In genomic region chr2:25378731-25379490, GRCh38 we compare ENCODE assay signal across 10 cellular contexts. TPM values are rescaled to one million over a fixed set of nuclear protein-coding genes. Genes with fewer than 3 reads are reported as not detected.
DNase-seq lines count a peak whose midpoint lies in the region; ATAC-seq and TF ChIP-seq lines count a peak whose summit lies in the region.
"Had no signal": no experiment of that assay in that cellular context is flagged by ENCODE, and none has a peak within 500 bp of the region (broad histone marks: within the 10 kb centered on the region; RNA-seq: fewer than 3 reads in every experiment).

No MANE protein-coding gene starts in this region.

- no peak overlapping the region for H4K91ac ChIP-seq in mesenchymal stem cell (ENCODE audit: low read length)

- H3K4me3 ChIP-seq in CD8-positive, alpha-beta T cell (ENCODE audit: low read depth, low read length), result no peak overlapping the region
- H3K4me3 ChIP-seq in NB4 (ENCODE audit: low read depth, low read length) (no peak overlapping the region), adrenal gland (no peak overlapping the region), mesenchymal stem cell (ENCODE audit: insufficient read depth in 1 of 2, low read depth in 1 of 2, low read length in 2 of 2) (no peak overlapping the region)

- peak in 1 of 7 experiments; percentile 48 for DNase-seq in CD8-positive, alpha-beta T cell
- peak; percentile 55 for DNase-seq in NB4 (ENCODE audit: low read depth)
- peak in 6 of 7 donors; percentile 18 to 72 (median 62) for DNase-seq in adrenal gland
- DNase-seq in mesenchymal stem cell, result peak; percentile 18
- DNase-seq in hypothalamus (lab: John Stamatoyannopoulos, UW), result no peak
- no peak for DNase-seq in AG20443 (ENCODE audit: low spot score)
- DNase-seq in effector memory CD8-positive, alpha-beta T cell, result no peak
- DNase-seq in 8988T, result no peak
- DNase-seq: amniotic stem cell, Kasumi-1 had no signal

- no peaks in the 10 kb centered on the region for H3K27me3 ChIP-seq in CD8-positive, alpha-beta T cell (ENCODE audit: insufficient read depth, low read length)
- H3K27me3 ChIP-seq in adrenal gland, result no peaks in the 10 kb centered on the region
- peaks cover 0 to 12% of the 10 kb centered on the region in 2 experiments for H3K27me3 ChIP-seq in mesenchymal stem cell (ENCODE audit: control insufficient read depth in 1 of 2, insufficient read depth in 1 of 2, low read length in 2 of 2)

- no peaks in the 10 kb centered on the region for H3K36me3 ChIP-seq in CD8-positive, alpha-beta T cell (ENCODE audit: insufficient read depth, low read length)
- H3K36me3 ChIP-seq in adrenal gland (replicated peaks in 1 of 2) (no peaks in the 10 kb centered on the region), mesenchymal stem cell (ENCODE audit: control insufficient read depth in 1 of 2, insufficient read depth in 2 of 2, low read depth in 1 of 2, low read length in 2 of 2) (no peaks in the 10 kb centered on the region)

- no peak overlapping the region for H2BK5ac ChIP-seq in mesenchymal stem cell (ENCODE audit: low read depth, low read length, poor library complexity, severe bottlenecking)

- H3K18ac ChIP-seq in mesenchymal stem cell (ENCODE audit: low read depth in 1 of 2, low read length in 2 of 2), result peak overlapping the region in 1 of 2 experiments; percentile 41

- 67 to 100% (median 73%) methylated on average over 4 to 10 of the region's 10 CpGs for WGBS in adrenal gland, 4 donors
- WGBS in mesenchymal stem cell, result 74% methylated on average over 10 of the region's 10 CpGs

- H3K9me3 ChIP-seq in CD8-positive, alpha-beta T cell (ENCODE audit: low read length), result no peaks in the 10 kb centered on the region
- H3K9me3 ChIP-seq in adrenal gland (replicated peaks in 1 of 3) (no peaks in the 10 kb centered on the region), mesenchymal stem cell (ENCODE audit: control insufficient read depth, low read length) (no peaks in the 10 kb centered on the region)

- H3K27ac Mint-ChIP-seq in CD8-positive, alpha-beta T cell, result peak overlapping the region; percentile 66
- H3K27ac Mint-ChIP-seq in effector memory CD8-positive, alpha-beta T cell, result no peak overlapping the region

- H2AK5ac ChIP-seq in mesenchymal stem cell (ENCODE audit: low read length, severe bottlenecking), result no peak overlapping the region

- H2BK15ac ChIP-seq in mesenchymal stem cell (ENCODE audit: low read depth, poor library complexity, severe bottlenecking), result no peak overlapping the region

- CTCF ChIA-PET in CD8-positive, alpha-beta T cell (lab: Charles Lee), result interaction anchor here (1.4 to 9.1 kb wide), 3 partner anchors 15 to 102 kb away, joined by 5 to 137 read pairs (median 5); no protein-coding TSS in a partner anchor

- H4K8ac ChIP-seq in mesenchymal stem cell (ENCODE audit: low read length), result no peak overlapping the region

- H2BK12ac ChIP-seq in mesenchymal stem cell (ENCODE audit: low read length in 2 of 2), result no peak overlapping the region

- no peak overlapping the region for H3K4me2 ChIP-seq in mesenchymal stem cell (ENCODE audit: low read length, poor library complexity, severe bottlenecking)

- H2AFZ ChIP-seq in mesenchymal stem cell (ENCODE audit: low read depth, low read length), result no peak overlapping the region

- H3K4me3 Mint-ChIP-seq in CD8-positive, alpha-beta T cell, result no peak overlapping the region
- H3K4me3 Mint-ChIP-seq in effector memory CD8-positive, alpha-beta T cell, result no peak overlapping the region

- no peaks in the 10 kb centered on the region for H3K79me1 ChIP-seq in mesenchymal stem cell (replicated peaks; ENCODE audit: low read length, poor library complexity, severe bottlenecking)

- peaks cover 2% of the 10 kb centered on the region for H3K36me3 Mint-ChIP-seq in CD8-positive, alpha-beta T cell
- peaks cover 25% of the 10 kb centered on the region for H3K36me3 Mint-ChIP-seq in effector memory CD8-positive, alpha-beta T cell (ENCODE audit: insufficient read depth)

- intact Hi-C loops in CD8-positive, alpha-beta T cell (cut with DNase I, micrococcal nuclease), result loop anchor here in 1 of 2 experiments (5.0 kb wide), 1 partner anchor 102 kb away; no protein-coding TSS in a partner anchor
- intact Hi-C loops in adrenal gland (cut with DNase I), result loop anchor here (5.0 kb wide), 2 partner anchors 37 to 143 kb away; partner anchors contain the start of gene DNMT3A (in 2 of the 2)

- H3K27me3 Mint-ChIP-seq in CD8-positive, alpha-beta T cell (ENCODE audit: low read depth), result no peaks in the 10 kb centered on the region
- no peaks in the 10 kb centered on the region for H3K27me3 Mint-ChIP-seq in effector memory CD8-positive, alpha-beta T cell

- no peak overlapping the region for H3K4ac ChIP-seq in mesenchymal stem cell (ENCODE audit: low read depth in 1 of 2, low read length in 2 of 2)

- H3K4me1 Mint-ChIP-seq in CD8-positive, alpha-beta T cell (ENCODE audit: low read depth), result peaks cover 35% of the 10 kb centered on the region
- peaks cover 20 to 28% of the 10 kb centered on the region in 2 donors for H3K4me1 Mint-ChIP-seq in effector memory CD8-positive, alpha-beta T cell (ENCODE audit: low read depth in 2 of 2)

- no peak for TF ChIP-seq POLR2A in NB4 (IDR thresholded peaks at IDR 0.05; ENCODE audit: extremely low read depth, insufficient read length)
- no peak for TF ChIP-seq POLR2A in adrenal gland (IDR thresholded peaks at IDR 0.05)

- no peak for TF ChIP-seq CTCF in CD8-positive, alpha-beta T cell (IDR thresholded peaks at IDR 0.05)
- TF ChIP-seq CTCF in NB4 (IDR thresholded peaks at IDR 0.05; ENCODE audit: low read depth, low read length) (no peak), adrenal gland (IDR thresholded peaks at IDR 0.05) (no peak)

- H3K14ac ChIP-seq in mesenchymal stem cell (ENCODE audit: low read length in 2 of 2), result peak overlapping the region in 1 of 2 experiments; percentile 78

- H2BK120ac ChIP-seq in mesenchymal stem cell (ENCODE audit: low read depth, low read length), result no peak overlapping the region

- H3K27ac ChIP-seq in CD8-positive, alpha-beta T cell (ENCODE audit: low read depth, low read length), result no peak overlapping the region
- H3K27ac ChIP-seq in adrenal gland, result no peak overlapping the region
- H3K27ac ChIP-seq in mesenchymal stem cell (ENCODE audit: low read length, poor library complexity, severe bottlenecking), result no peak overlapping the region

- POLR2A ChIA-PET in CD8-positive, alpha-beta T cell (lab: Charles Lee), result interaction anchor here (0.9 kb wide), 1 partner anchor 17 kb away, joined by 4 read pairs; no protein-coding TSS in a partner anchor

- no peak overlapping the region for H3K23ac ChIP-seq in mesenchymal stem cell (ENCODE audit: low read length in 2 of 2)

- peaks cover 33% of the 10 kb centered on the region for H3K4me1 ChIP-seq in CD8-positive, alpha-beta T cell (ENCODE audit: insufficient read depth, low read length)
- H3K4me1 ChIP-seq in adrenal gland (replicated peaks in 1 of 2) (peaks cover 0 to 26% of the 10 kb centered on the region in 2 donors), mesenchymal stem cell (ENCODE audit: control insufficient read depth, insufficient read depth, low read depth, low read length) (peaks cover 18% of the 10 kb centered on the region)

- H3K9me3 Mint-ChIP-seq in CD8-positive, alpha-beta T cell, result no peaks in the 10 kb centered on the region
- no peaks in the 10 kb centered on the region for H3K9me3 Mint-ChIP-seq in effector memory CD8-positive, alpha-beta T cell

- no peak overlapping the region for H3K9ac ChIP-seq in mesenchymal stem cell (ENCODE audit: low read length)

- no peak for ATAC-seq in CD8-positive, alpha-beta T cell
- ATAC-seq in effector memory CD8-positive, alpha-beta T cell (replicated peaks), result no peak

RNA-seq across cellular contexts. Expression of gene DNMT3A, which starts 37.2 kb away (rescaled TPM):
- 10 to 100 TPM; 66.6 to 67.9 TPM for total RNA-seq in CD8-positive, alpha-beta T cell
- total RNA-seq in adrenal gland, result 10 to 100 TPM; 10.6 to 53.4 (median 26.1) TPM
- polyA plus RNA-seq in adrenal gland, result 10 to 100 TPM; 12.1 to 26.0 (median 17.3) TPM
- 10.8 TPM for polyA plus RNA-seq in mesenchymal stem cell (2013, experiment 1 of 2)
- 10.1 TPM for polyA plus RNA-seq in mesenchymal stem cell (2013, experiment 2 of 2)

Comparison
In these comparisons a context has a peak if more than half of its experiments do, and no peak if none do; other contexts are left out.
1. DNase-seq: peak in NB4 (single experiment), adrenal gland (6 of 7) and mesenchymal stem cell (single experiment); none in hypothalamus (0 of 51), AG20443 (single experiment), effector memory CD8-positive, alpha-beta T cell (0 of 3) and 8988T (single experiment).